In the genomic region with DNA sequence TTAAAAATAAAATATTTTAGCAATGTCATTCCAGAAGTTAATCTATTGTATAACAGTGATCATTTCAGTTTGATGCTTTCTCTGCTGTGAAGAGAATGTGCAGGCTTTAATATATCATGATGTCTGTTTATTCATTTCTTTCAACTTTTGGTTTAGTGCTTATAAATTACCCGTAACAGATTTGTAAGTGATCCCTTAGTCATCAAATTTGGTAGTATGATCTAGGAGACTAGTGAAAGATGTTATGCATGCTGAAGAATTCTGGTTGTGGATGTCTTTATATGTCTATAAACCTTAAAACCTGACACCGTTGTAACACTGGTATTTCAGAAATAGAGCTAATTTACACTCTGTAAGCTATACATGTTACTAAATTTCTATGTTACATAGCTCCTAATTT, we compare ENCODE assay signal across 29 cellular contexts.
DNase-seq lines count a peak whose midpoint lies in the region; ATAC-seq, FAIRE-seq and TF ChIP-seq lines count a peak whose summit lies in the region.
"Had no signal": no experiment of that assay in that cellular context is flagged by ENCODE, and none has a peak within 500 bp of the region (broad histone marks: within the 10 kb centered on the region; RNA-seq: fewer than 3 reads in every experiment).

No MANE protein-coding gene starts in this region.

- no peaks in the 10 kb centered on the region for H3K9me3 ChIP-seq in HepG2 (ENCODE audit: low read length)
- H3K9me3 ChIP-seq in right lobe of liver, result no peaks in the 10 kb centered on the region
- no peaks in the 10 kb centered on the region for H3K9me3 ChIP-seq in A549
- H3K9me3 ChIP-seq: BE2C; BLaER1; BLaER1 treated with 17β-estradiol and CSF1 and Interleukin-3, amounts not matched to agents 10 nM and 100 nM; Caco-2 had no signal

- TF ChIP-seq RAD21 in HepG2 (CRISPR knock-in tag; IDR thresholded peaks at IDR 0.05) (no peak), A549 (conservative IDR thresholded peaks at IDR 0.05 in 1 of 2, IDR thresholded peaks at IDR 0.05 in 1 of 2) (no peak)

- no peaks in the 10 kb centered on the region for H3K79me2 ChIP-seq in HepG2 (ENCODE audit: insufficient read depth, low read length)

- H3K27ac ChIP-seq in HepG2 (ENCODE audit: extremely low read length, insufficient read depth, low read length), result no peak overlapping the region
- no peak overlapping the region for H3K27ac ChIP-seq in right lobe of liver
- H3K27ac ChIP-seq in A549, result no peak overlapping the region
- H3K27ac ChIP-seq: 22Rv1; BLaER1; BLaER1 treated with 17β-estradiol and CSF1 and Interleukin-3, amounts not matched to agents 10 nM and 100 nM; C4-2B had no signal

- BruUV-seq in HepG2 (replicated peaks; lab: Mats Ljungman, UMichigan), result no TSS peak

- no peak for DNase-seq in HepG2 (ENCODE audit: low spot score)
- DNase-seq in right lobe of liver, result no peak
- no peak for DNase-seq in A549 (ENCODE audit: low read depth in 1 of 2, low spot score in 1 of 2)
- DNase-seq: 8988T; ACHN; AML-193; BE2C; C1 segment of cervical spinal cord; Caco-2; Calu3; CD4-positive, alpha-beta memory T cell; CD4-positive, alpha-beta T cell; CD4-positive, CD25-positive, alpha-beta regulatory T cell; CD8-positive, alpha-beta memory T cell; CD8-positive, alpha-beta T cell; COR-L47; DMS 273 treated with DMSO at 0.1 percent for 48 hours; DMS153; DMS53; DMS79; DMS79 treated with DMSO at 0.1 percent for 48 hours; DND-41; EL had no signal

- no peaks in the 10 kb centered on the region for H4K20me1 ChIP-seq in HepG2 (ENCODE audit: insufficient read depth, low read length)
- H4K20me1 ChIP-seq: BLaER1; BLaER1 treated with 17β-estradiol and CSF1 and Interleukin-3, amounts not matched to agents 10 nM and 100 nM had no signal

- H3K4me2 ChIP-seq in HepG2 (ENCODE audit: low read depth, low read length) (no peak overlapping the region), A549 (no peak overlapping the region)
- H3K4me2 ChIP-seq: BLaER1; BLaER1 treated with 17β-estradiol and CSF1 and Interleukin-3, amounts not matched to agents 10 nM and 100 nM had no signal

- POLR2A ChIA-PET in HepG2 (lab: Yijun Ruan, JAX), result no interaction called here
- POLR2A ChIA-PET in A549 (lab: Yijun Ruan, JAX), result no interaction called here

- TF ChIP-seq POLR2A in HepG2 (IDR thresholded peaks at IDR 0.05; ENCODE audit: insufficient read depth in 1 of 2, low read depth in 2 of 2, low read length in 2 of 2) (no peak), right lobe of liver (IDR thresholded peaks at IDR 0.05) (no peak), A549 (IDR thresholded peaks at IDR 0.05; ENCODE audit: low read length) (no peak)

- no peak overlapping the region for H2AFZ ChIP-seq in HepG2 (ENCODE audit: low read length)

- H3K4me1 ChIP-seq in HepG2 (ENCODE audit: insufficient read depth, low read length) (no peaks in the 10 kb centered on the region), right lobe of liver (no peaks in the 10 kb centered on the region), A549 (no peaks in the 10 kb centered on the region)
- H3K4me1 ChIP-seq: BE2C; BLaER1; BLaER1 treated with 17β-estradiol and CSF1 and Interleukin-3, amounts not matched to agents 10 nM and 100 nM; Caco-2 had no signal

- H3K36me3 ChIP-seq in HepG2 (replicated peaks in 1 of 2; ENCODE audit: control insufficient read depth in 1 of 2, insufficient read depth in 2 of 2, low read length in 2 of 2), result no peaks in the 10 kb centered on the region
- no peaks in the 10 kb centered on the region for H3K36me3 ChIP-seq in right lobe of liver
- H3K36me3 ChIP-seq: BE2C; BLaER1; BLaER1 treated with 17β-estradiol and CSF1 and Interleukin-3, amounts not matched to agents 10 nM and 100 nM had no signal

- no peak for FAIRE-seq in HepG2 (lab: Jason Lieb, UNC)
- FAIRE-seq in A549 (lab: Jason Lieb, UNC), result no peak
- FAIRE-seq: A204.1 had no signal

- TF ChIP-seq EP300 in HepG2 (IDR thresholded peaks at IDR 0.05; ENCODE audit: low read depth in 2 of 2, low read length in 2 of 2), result no peak
- TF ChIP-seq EP300 in HepG2 (CRISPR knock-in tag; IDR thresholded peaks at IDR 0.05; ENCODE audit: borderline replicate concordance), result no peak
- TF ChIP-seq EP300 in A549 (IDR thresholded peaks at IDR 0.05), result no peak

- TF ChIP-seq CTCF in HepG2 (CRISPR knock-in tag; IDR thresholded peaks at IDR 0.05) (no peak), right lobe of liver (IDR thresholded peaks at IDR 0.05) (no peak), A549 (IDR thresholded peaks at IDR 0.05) (no peak)

- intact Hi-C loops in HepG2 (cut with micrococcal nuclease; ENCODE audit: unreplicated experiment) (no loop called here), right lobe of liver (cut with DNase I) (no loop called here)

- H3K27me3 ChIP-seq in HepG2 (ENCODE audit: control insufficient read depth in 1 of 2, insufficient read depth in 2 of 2, low read length in 2 of 2) (no peaks in the 10 kb centered on the region), right lobe of liver (no peaks in the 10 kb centered on the region)
- H3K27me3 ChIP-seq: BE2C; BLaER1; BLaER1 treated with 17β-estradiol and CSF1 and Interleukin-3, amounts not matched to agents 10 nM and 100 nM had no signal

- CTCF ChIA-PET in HepG2 (lab: Yijun Ruan, JAX; ENCODE audit: low intra/inter-chr PET ratio, low total read pairs) (no interaction called here), A549 (lab: Yijun Ruan, JAX) (no interaction called here)

- ATAC-seq in HepG2, result no peak
- ATAC-seq in right lobe of liver, result no peak
- ATAC-seq in A549, result no peak
- ATAC-seq in HG02623 (IDR thresholded peaks at IDR 0.05; ENCODE audit: unreplicated experiment), result no peak
- ATAC-seq: CD8-positive, alpha-beta T cell had no signal

- in situ Hi-C loops in HepG2 (cut with HindIII; ENCODE audit: extremely low pct_ligation_motif_present, low pct_unique_long_range_greater_than_20kb), result no loop called here

- H3K9ac ChIP-seq in HepG2 (ENCODE audit: insufficient read depth, low read depth, low read length), result no peak overlapping the region
- H3K9ac ChIP-seq: BLaER1; BLaER1 treated with 17β-estradiol and CSF1 and Interleukin-3, amounts not matched to agents 10 nM and 100 nM had no signal

- no peak overlapping the region for H3K4me3 ChIP-seq in HepG2 (replicated peaks in 1 of 3; ENCODE audit: insufficient read depth in 1 of 3, low read depth in 2 of 3, low read length in 3 of 3)
- no peak overlapping the region for H3K4me3 ChIP-seq in right lobe of liver
- no peak overlapping the region for H3K4me3 ChIP-seq in A549
- H3K4me3 ChIP-seq: BLaER1; BLaER1 treated with 17β-estradiol and CSF1 and Interleukin-3, amounts not matched to agents 10 nM and 100 nM had no signal

- WGBS in HepG2 (ENCODE audit: low lambda C conversion rate), result 13% methylated on average over 2 of the region's 2 CpGs
- WGBS in right lobe of liver (ENCODE audit: insufficient coverage, low coverage, low lambda C conversion rate, missing lambda C conversion rate), result 61% methylated on average over 2 of the region's 2 CpGs
- 28% methylated on average over 2 of the region's 2 CpGs for WGBS in A549 (ENCODE audit: missing lambda C conversion rate)

TF ChIP-seq in HepG2, 621 proteins besides CTCF, POLR2A, EP300 and RAD21 (continues in another document):
- TF ChIP-seq MAFK (conservative IDR thresholded peaks at IDR 0.05 in 1 of 2, IDR thresholded peaks at IDR 0.05 in 1 of 2; ENCODE audit: low read length in 2 of 2) (peak; percentile 53 to 73), NR2F6 (IDR thresholded peaks at IDR 0.05) (no peak), NR2F6 (CRISPR knock-in tag; IDR thresholded peaks at IDR 0.05) (no peak), ISX (CRISPR knock-in tag; conservative IDR thresholded peaks at IDR 0.05) (no peak), MAFF (IDR thresholded peaks at IDR 0.05; ENCODE audit: low read depth, low read length) (peak; percentile 56; the same call in 1 of the 2 replicates), TEAD3 (CRISPR knock-in tag; optimal IDR thresholded peaks at IDR 0.05; ENCODE audit: borderline replicate concordance) (no peak), FOXA1 (IDR thresholded peaks at IDR 0.05) (no peak), FOXA1 (CRISPR knock-in tag; IDR thresholded peaks at IDR 0.05) (no peak), JDP2 (CRISPR knock-in tag; IDR thresholded peaks at IDR 0.05; ENCODE audit: borderline replicate concordance) (no peak), CREB1 (IDR thresholded peaks at IDR 0.05) (no peak), CREB1 (CRISPR knock-in tag; IDR thresholded peaks at IDR 0.05) (no peak), ZNF24 (IDR thresholded peaks at IDR 0.05) (no peak)
- TF ChIP-seq, protein P1, sequence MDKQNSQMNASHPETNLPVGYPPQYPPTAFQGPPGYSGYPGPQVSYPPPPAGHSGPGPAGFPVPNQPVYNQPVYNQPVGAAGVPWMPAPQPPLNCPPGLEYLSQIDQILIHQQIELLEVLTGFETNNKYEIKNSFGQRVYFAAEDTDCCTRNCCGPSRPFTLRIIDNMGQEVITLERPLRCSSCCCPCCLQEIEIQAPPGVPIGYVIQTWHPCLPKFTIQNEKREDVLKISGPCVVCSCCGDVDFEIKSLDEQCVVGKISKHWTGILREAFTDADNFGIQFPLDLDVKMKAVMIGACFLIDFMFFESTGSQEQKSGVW (CRISPR knock-in tag; IDR thresholded peaks at IDR 0.05; ENCODE audit: borderline replicate concordance), result no peak

TF ChIP-seq in A549, 52 proteins besides CTCF, POLR2A, EP300 and RAD21:
- TF ChIP-seq POLR2AphosphoS2 (conservative IDR thresholded peaks at IDR 0.05; ENCODE audit: low read length) (no peak), HOXB13 (CRISPR knock-in tag; IDR thresholded peaks at IDR 0.05; ENCODE audit: low read depth) (no peak), JUN (IDR thresholded peaks at IDR 0.05) (no peak), MAFK (IDR thresholded peaks at IDR 0.05; ENCODE audit: partially characterized antibody) (peak; percentile 18)

Comparison
In these comparisons a context has a peak if more than half of its experiments do, and no peak if none do; other contexts are left out.
1. Of the 38 proteins assayed by ChIP-seq in both HepG2 and A549: peak only in HepG2: none; only in A549: none; in both: MAFK; in neither: 37.